In the genomic region with DNA sequence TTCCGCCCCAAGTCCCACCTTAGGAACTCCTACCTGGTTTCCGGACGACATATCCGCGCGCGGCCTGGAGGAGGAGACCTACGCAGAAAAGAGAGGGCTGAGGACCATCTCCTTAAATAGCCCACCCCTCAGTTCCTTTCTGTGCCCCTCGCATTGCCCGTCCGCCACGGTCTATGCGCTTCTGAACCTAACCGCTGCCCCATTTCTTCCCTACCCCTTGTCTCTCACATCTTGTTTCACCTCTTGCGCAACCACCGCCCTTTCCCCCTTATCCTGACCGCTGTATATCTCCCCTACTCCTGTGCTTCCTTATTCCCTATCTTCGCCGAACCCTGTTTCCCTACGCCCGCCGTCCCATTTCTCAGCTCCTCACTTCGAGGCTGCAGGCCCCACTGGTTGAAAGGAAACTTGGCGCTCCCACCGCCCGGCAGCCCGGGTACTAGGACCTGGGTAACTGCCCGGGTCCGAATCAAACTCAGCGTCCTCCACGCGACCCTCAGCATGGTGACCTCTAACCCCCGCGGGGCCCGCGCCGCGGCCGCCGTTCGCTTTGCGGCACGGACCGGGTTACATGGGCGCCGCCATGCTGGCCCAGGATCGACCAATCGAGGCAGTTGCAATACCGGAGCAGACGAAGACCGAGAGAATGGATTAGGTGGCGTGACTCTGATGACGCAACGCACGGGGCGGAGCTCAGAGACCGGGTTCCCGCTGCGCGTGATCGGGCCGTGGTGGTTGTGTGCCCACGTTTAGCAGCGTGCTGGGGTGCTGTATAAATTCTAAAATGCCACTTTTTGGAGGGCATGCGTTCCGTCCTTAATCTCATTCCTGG, we compare ENCODE assay signal across 1 cellular context.
A peak's percentile ranks its signal among the peaks of the same experiment; 100 is the strongest.
TF ChIP-seq lines count a peak whose summit lies in the region.

A gene (minus strand): TSS at position 612 of the 832 bp plus-strand sequence. CDS start 109 bp downstream, at position 503.

TF ChIP-seq in K562, 482 proteins besides CTCF, POLR2A, EP300 and RAD21 (continued from another document):
- TF ChIP-seq, protein P1, sequence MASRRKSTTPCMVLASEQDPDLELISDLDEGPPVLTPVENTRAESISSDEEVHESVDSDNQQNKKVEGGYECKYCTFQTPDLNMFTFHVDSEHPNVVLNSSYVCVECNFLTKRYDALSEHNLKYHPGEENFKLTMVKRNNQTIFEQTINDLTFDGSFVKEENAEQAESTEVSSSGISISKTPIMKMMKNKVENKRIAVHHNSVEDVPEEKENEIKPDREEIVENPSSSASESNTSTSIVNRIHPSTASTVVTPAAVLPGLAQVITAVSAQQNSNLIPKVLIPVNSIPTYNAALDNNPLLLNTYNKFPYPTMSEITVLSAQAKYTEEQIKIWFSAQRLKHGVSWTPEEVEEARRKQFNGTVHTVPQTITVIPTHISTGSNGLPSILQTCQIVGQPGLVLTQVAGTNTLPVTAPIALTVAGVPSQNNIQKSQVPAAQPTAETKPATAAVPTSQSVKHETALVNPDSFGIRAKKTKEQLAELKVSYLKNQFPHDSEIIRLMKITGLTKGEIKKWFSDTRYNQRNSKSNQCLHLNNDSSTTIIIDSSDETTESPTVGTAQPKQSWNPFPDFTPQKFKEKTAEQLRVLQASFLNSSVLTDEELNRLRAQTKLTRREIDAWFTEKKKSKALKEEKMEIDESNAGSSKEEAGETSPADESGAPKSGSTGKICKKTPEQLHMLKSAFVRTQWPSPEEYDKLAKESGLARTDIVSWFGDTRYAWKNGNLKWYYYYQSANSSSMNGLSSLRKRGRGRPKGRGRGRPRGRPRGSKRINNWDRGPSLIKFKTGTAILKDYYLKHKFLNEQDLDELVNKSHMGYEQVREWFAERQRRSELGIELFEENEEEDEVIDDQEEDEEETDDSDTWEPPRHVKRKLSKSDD (conservative IDR thresholded peaks at IDR 0.05; ENCODE audit: low read length): no peak; the same call in 1 of the 2 replicates
- TF ChIP-seq, protein P2, sequence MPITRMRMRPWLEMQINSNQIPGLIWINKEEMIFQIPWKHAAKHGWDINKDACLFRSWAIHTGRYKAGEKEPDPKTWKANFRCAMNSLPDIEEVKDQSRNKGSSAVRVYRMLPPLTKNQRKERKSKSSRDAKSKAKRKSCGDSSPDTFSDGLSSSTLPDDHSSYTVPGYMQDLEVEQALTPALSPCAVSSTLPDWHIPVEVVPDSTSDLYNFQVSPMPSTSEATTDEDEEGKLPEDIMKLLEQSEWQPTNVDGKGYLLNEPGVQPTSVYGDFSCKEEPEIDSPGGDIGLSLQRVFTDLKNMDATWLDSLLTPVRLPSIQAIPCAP (CRISPR knock-in tag; IDR thresholded peaks at IDR 0.05; ENCODE audit: borderline replicate concordance): 0 out of 2 replicates have a peak, but pooled peaks have one; percentile 73
- no peak for TF ChIP-seq HNRNPH1 (optimal IDR thresholded peaks at IDR 0.05; ENCODE audit: low read depth, low read length)
- TF ChIP-seq SREBF2 (CRISPR knock-in tag; IDR thresholded peaks at IDR 0.05): no peak
- peak; percentile 84 to 88; a peak in 3 of 4 replicates for TF ChIP-seq SIX5 (IDR thresholded peaks at IDR 0.05; ENCODE audit: borderline replicate concordance in 1 of 2, insufficient read depth in 1 of 2, low read depth in 1 of 2, low read length in 2 of 2)
- TF ChIP-seq BRF1 (IDR thresholded peaks at IDR 0.05; ENCODE audit: borderline replicate concordance, extremely low read depth, insufficient read length): no peak
- peak; percentile 95 for TF ChIP-seq SMAD1 (IDR thresholded peaks at IDR 0.05; ENCODE audit: low read depth, low read length, partially characterized antibody)
- TF ChIP-seq SIN3B (IDR thresholded peaks at IDR 0.05; ENCODE audit: low read depth): peak; percentile 99
- peak; percentile 58; the same call in 1 of the 2 replicates for TF ChIP-seq NCOA1 (IDR thresholded peaks at IDR 0.05; ENCODE audit: low read depth)
- TF ChIP-seq, protein P3, sequence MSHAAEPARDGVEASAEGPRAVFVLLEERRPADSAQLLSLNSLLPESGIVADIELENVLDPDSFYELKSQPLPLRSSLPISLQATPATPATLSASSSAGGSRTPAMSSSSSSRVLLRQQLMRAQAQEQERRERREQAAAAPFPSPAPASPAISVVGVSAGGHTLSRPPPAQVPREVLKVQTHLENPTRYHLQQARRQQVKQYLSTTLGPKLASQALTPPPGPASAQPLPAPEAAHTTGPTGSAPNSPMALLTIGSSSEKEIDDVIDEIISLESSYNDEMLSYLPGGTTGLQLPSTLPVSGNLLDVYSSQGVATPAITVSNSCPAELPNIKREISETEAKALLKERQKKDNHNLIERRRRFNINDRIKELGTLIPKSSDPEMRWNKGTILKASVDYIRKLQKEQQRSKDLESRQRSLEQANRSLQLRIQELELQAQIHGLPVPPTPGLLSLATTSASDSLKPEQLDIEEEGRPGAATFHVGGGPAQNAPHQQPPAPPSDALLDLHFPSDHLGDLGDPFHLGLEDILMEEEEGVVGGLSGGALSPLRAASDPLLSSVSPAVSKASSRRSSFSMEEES (CRISPR knock-in tag; IDR thresholded peaks at IDR 0.05): peak; percentile 47; the same call in 1 of the 2 replicates
- no peak; the same call in 1 of the 2 replicates for TF ChIP-seq ZNF431 (CRISPR knock-in tag; IDR thresholded peaks at IDR 0.05)
- TF ChIP-seq SAFB2 (IDR thresholded peaks at IDR 0.05; ENCODE audit: borderline replicate concordance, low read depth, low read length, severe bottlenecking): no peak
- no peak; the same call in 1 of the 2 replicates for TF ChIP-seq GATAD2A (IDR thresholded peaks at IDR 0.05)
- TF ChIP-seq SP2 (IDR thresholded peaks at IDR 0.05; ENCODE audit: extremely low read depth, low read depth, low read length, poor library complexity, severe bottlenecking): no peak
- TF ChIP-seq, protein P4, sequence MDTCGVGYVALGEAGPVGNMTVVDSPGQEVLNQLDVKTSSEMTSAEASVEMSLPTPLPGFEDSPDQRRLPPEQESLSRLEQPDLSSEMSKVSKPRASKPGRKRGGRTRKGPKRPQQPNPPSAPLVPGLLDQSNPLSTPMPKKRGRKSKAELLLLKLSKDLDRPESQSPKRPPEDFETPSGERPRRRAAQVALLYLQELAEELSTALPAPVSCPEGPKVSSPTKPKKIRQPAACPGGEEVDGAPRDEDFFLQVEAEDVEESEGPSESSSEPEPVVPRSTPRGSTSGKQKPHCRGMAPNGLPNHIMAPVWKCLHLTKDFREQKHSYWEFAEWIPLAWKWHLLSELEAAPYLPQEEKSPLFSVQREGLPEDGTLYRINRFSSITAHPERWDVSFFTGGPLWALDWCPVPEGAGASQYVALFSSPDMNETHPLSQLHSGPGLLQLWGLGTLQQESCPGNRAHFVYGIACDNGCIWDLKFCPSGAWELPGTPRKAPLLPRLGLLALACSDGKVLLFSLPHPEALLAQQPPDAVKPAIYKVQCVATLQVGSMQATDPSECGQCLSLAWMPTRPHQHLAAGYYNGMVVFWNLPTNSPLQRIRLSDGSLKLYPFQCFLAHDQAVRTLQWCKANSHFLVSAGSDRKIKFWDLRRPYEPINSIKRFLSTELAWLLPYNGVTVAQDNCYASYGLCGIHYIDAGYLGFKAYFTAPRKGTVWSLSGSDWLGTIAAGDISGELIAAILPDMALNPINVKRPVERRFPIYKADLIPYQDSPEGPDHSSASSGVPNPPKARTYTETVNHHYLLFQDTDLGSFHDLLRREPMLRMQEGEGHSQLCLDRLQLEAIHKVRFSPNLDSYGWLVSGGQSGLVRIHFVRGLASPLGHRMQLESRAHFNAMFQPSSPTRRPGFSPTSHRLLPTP (IDR thresholded peaks at IDR 0.05; ENCODE audit: borderline replicate concordance, extremely low read depth, insufficient read length): no peak
